1 cellular context compared by ENCODE assay signal in genomic region chr10:130394832-130395231, GRCh38.
TF ChIP-seq lines count a peak whose summit lies in the region.

No MANE protein-coding gene starts in this region.

TF ChIP-seq in H1, 55 proteins besides CTCF, POLR2A, EP300 and RAD21:
- TF ChIP-seq TCF12 (IDR thresholded peaks at IDR 0.05; ENCODE audit: low read depth, low read length) (no peak), SAP30 (IDR thresholded peaks at IDR 0.05; ENCODE audit: insufficient read depth, insufficient replicate concordance, low read length) (no peak), TAF1 (IDR thresholded peaks at IDR 0.05; ENCODE audit: low read depth, low read length) (no peak), E2F6 (IDR thresholded peaks at IDR 0.05) (no peak), SUZ12 (IDR thresholded peaks at IDR 0.05; ENCODE audit: low read length) (no peak), JUN (IDR thresholded peaks at IDR 0.05; ENCODE audit: low read depth, low read length) (no peak), SRF (IDR thresholded peaks at IDR 0.05; ENCODE audit: low read depth, low read length) (no peak), ATF3 (IDR thresholded peaks at IDR 0.05; ENCODE audit: insufficient read depth, low read depth, low read length) (no peak), EGR1 (IDR thresholded peaks at IDR 0.05; ENCODE audit: borderline replicate concordance, low read depth, low read length) (no peak), TAF7 (optimal IDR thresholded peaks at IDR 0.05; ENCODE audit: borderline replicate concordance, low read depth, low read length) (no peak), ASH2L (IDR thresholded peaks at IDR 0.05; ENCODE audit: low read length) (no peak), CREB1 (IDR thresholded peaks at IDR 0.05) (no peak), PHF8 (conservative IDR thresholded peaks at IDR 0.05; ENCODE audit: low read depth, low read length) (no peak), KDM1A (IDR thresholded peaks at IDR 0.05; ENCODE audit: borderline replicate concordance, low read length) (no peak), FOSL1 (IDR thresholded peaks at IDR 0.05; ENCODE audit: insufficient read depth, low read depth, low read length) (no peak), BACH1 (IDR thresholded peaks at IDR 0.05; ENCODE audit: low read length) (no peak), ATF2 (IDR thresholded peaks at IDR 0.05; ENCODE audit: low read length) (no peak), MAFK (IDR thresholded peaks at IDR 0.05; ENCODE audit: low read depth, low read length) (no peak), YY1 (IDR thresholded peaks at IDR 0.05; ENCODE audit: low read depth, low read length) (no peak), CEBPB (IDR thresholded peaks at IDR 0.05; ENCODE audit: low read depth, low read length) (no peak)
TF ChIP-seq in H1: peak in this region for 0.
